In the genomic region with DNA sequence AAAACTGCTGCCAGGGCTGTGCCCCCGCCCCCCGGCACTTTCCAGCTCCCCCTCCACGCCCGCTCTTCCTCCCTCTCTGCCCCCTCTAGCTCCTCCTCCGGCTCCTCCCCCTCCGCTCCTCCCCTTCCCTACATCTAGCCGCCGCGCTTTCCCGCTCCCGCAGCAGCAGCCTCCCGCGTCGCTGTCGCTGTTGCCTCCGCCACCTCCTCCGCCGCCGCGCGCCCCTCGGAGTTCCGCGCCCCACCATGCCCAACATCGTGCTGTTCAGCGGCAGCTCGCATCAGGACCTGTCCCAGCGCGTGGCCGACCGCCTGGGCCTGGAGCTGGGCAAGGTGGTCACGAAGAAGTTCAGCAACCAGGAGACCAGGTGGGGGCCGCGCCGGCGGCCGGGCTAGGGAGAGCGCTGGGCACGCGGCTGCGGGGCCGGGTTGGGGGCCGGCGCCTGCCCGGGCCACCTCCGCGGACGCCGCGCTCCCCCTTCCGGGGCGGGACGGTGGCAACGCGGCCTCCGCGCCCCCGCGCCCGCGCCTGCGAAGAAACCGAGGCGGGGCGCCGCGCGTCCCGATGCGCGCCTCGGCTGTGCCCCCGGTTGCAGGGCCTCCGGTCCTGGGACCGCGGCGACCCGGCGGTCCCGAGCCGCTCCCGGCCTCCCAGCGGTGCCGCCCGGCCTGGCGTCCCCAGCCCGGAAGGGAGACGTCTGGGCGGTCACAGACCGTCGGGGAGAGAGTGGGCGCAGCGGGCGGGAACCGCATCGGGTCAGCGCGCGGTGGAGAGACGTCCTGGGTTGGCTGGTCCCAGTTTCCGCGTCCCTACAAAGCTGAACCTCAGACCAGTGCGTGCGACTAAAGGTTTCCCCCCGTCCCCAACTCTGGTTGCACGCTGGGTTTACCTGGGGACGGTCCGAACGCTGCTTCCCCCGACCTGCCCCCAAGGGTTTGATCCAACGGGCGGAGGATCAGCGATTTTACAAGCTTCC, we compare ENCODE assay signal across 1 cellular context.
TF ChIP-seq lines count a peak whose summit lies in the region.

Gene PRPS2 (plus strand): TSS at position 160 of the 976 bp plus-strand sequence. CDS start 86 bp downstream, at position 246.

TF ChIP-seq in K562, 482 proteins besides CTCF, POLR2A, EP300 and RAD21 (continued from another document):
- TF ChIP-seq, protein P1, sequence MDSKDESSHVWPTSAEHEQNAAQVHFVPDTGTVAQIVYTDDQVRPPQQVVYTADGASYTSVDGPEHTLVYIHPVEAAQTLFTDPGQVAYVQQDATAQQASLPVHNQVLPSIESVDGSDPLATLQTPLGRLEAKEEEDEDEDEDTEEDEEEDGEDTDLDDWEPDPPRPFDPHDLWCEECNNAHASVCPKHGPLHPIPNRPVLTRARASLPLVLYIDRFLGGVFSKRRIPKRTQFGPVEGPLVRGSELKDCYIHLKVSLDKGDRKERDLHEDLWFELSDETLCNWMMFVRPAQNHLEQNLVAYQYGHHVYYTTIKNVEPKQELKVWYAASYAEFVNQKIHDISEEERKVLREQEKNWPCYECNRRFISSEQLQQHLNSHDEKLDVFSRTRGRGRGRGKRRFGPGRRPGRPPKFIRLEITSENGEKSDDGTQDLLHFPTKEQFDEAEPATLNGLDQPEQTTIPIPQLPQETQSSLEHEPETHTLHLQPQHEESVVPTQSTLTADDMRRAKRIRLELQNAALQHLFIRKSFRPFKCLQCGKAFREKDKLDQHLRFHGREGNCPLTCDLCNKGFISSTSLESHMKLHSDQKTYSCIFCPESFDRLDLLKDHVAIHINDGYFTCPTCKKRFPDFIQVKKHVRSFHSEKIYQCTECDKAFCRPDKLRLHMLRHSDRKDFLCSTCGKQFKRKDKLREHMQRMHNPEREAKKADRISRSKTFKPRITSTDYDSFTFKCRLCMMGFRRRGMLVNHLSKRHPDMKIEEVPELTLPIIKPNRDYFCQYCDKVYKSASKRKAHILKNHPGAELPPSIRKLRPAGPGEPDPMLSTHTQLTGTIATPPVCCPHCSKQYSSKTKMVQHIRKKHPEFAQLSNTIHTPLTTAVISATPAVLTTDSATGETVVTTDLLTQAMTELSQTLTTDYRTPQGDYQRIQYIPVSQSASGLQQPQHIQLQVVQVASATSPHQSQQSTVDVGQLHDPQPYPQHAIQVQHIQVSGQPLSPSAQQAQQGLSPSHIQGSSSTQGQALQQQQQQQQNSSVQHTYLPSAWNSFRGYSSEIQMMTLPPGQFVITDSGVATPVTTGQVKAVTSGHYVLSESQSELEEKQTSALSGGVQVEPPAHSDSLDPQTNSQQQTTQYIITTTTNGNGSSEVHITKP (IDR thresholded peaks at IDR 0.05; ENCODE audit: partially characterized antibody): no peak
- TF ChIP-seq ATF1 (CRISPR knock-in tag; IDR thresholded peaks at IDR 0.05) (no peak), ATF1 (tag; IDR thresholded peaks at IDR 0.05) (no peak), ZNF830 (CRISPR knock-in tag; IDR thresholded peaks at IDR 0.05) (no peak), PTBP1 (IDR thresholded peaks at IDR 0.05; ENCODE audit: low read depth, low read length) (no peak), GMEB1 (CRISPR knock-in tag; IDR thresholded peaks at IDR 0.05) (no peak), MYC (IDR thresholded peaks at IDR 0.05; ENCODE audit: low read depth, low read length) (peak; percentile 20; the same call in 1 of the 2 replicates), MYC (CRISPR knock-in tag; IDR thresholded peaks at IDR 0.05; ENCODE audit: borderline replicate concordance, low read depth) (no peak), SMARCC2 (IDR thresholded peaks at IDR 0.05; ENCODE audit: low read depth) (no peak), ZNF699 (CRISPR knock-in tag; IDR thresholded peaks at IDR 0.05; ENCODE audit: insufficient replicate concordance) (no peak), FOXJ3 (CRISPR knock-in tag; IDR thresholded peaks at IDR 0.05) (no peak), RBBP5 (IDR thresholded peaks at IDR 0.05; ENCODE audit: borderline replicate concordance, insufficient read depth, low read length, poor library complexity, severe bottlenecking) (peak; percentile 77), RBM34 (IDR thresholded peaks at IDR 0.05; ENCODE audit: borderline replicate concordance, insufficient read depth, low read length) (no peak), RBM15 (IDR thresholded peaks at IDR 0.05; ENCODE audit: insufficient read depth, low read length) (no peak), HINFP (tag; conservative IDR thresholded peaks at IDR 0.05; ENCODE audit: low read depth) (no peak), EHMT2 (IDR thresholded peaks at IDR 0.05) (no peak), MCM2 (IDR thresholded peaks at IDR 0.05; ENCODE audit: low read depth) (no peak), PHTF2 (CRISPR knock-in tag; IDR thresholded peaks at IDR 0.05) (no peak), ZNF121 (CRISPR knock-in tag; conservative IDR thresholded peaks at IDR 0.05) (no peak), POLR2AphosphoS5 (IDR thresholded peaks at IDR 0.05; ENCODE audit: control insufficient read depth, insufficient read depth, low read depth, low read length) (peak; percentile 65), STAT5B (CRISPR knock-in tag; IDR thresholded peaks at IDR 0.05) (no peak), TFAP4 (CRISPR knock-in tag; IDR thresholded peaks at IDR 0.05; ENCODE audit: borderline replicate concordance) (peak; percentile 19; the same call in 1 of the 2 replicates), TAL1 (IDR thresholded peaks at IDR 0.05) (no peak), POLR2H (tag; IDR thresholded peaks at IDR 0.05; ENCODE audit: low read depth) (no peak), ZNF764 (CRISPR knock-in tag; IDR thresholded peaks at IDR 0.05; ENCODE audit: low read depth) (no peak)
- TF ChIP-seq, protein P2, sequence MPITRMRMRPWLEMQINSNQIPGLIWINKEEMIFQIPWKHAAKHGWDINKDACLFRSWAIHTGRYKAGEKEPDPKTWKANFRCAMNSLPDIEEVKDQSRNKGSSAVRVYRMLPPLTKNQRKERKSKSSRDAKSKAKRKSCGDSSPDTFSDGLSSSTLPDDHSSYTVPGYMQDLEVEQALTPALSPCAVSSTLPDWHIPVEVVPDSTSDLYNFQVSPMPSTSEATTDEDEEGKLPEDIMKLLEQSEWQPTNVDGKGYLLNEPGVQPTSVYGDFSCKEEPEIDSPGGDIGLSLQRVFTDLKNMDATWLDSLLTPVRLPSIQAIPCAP (CRISPR knock-in tag; IDR thresholded peaks at IDR 0.05; ENCODE audit: borderline replicate concordance): no peak
- TF ChIP-seq, protein P3, sequence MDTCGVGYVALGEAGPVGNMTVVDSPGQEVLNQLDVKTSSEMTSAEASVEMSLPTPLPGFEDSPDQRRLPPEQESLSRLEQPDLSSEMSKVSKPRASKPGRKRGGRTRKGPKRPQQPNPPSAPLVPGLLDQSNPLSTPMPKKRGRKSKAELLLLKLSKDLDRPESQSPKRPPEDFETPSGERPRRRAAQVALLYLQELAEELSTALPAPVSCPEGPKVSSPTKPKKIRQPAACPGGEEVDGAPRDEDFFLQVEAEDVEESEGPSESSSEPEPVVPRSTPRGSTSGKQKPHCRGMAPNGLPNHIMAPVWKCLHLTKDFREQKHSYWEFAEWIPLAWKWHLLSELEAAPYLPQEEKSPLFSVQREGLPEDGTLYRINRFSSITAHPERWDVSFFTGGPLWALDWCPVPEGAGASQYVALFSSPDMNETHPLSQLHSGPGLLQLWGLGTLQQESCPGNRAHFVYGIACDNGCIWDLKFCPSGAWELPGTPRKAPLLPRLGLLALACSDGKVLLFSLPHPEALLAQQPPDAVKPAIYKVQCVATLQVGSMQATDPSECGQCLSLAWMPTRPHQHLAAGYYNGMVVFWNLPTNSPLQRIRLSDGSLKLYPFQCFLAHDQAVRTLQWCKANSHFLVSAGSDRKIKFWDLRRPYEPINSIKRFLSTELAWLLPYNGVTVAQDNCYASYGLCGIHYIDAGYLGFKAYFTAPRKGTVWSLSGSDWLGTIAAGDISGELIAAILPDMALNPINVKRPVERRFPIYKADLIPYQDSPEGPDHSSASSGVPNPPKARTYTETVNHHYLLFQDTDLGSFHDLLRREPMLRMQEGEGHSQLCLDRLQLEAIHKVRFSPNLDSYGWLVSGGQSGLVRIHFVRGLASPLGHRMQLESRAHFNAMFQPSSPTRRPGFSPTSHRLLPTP (IDR thresholded peaks at IDR 0.05; ENCODE audit: borderline replicate concordance, extremely low read depth, insufficient read length): no peak
- TF ChIP-seq, protein P4, sequence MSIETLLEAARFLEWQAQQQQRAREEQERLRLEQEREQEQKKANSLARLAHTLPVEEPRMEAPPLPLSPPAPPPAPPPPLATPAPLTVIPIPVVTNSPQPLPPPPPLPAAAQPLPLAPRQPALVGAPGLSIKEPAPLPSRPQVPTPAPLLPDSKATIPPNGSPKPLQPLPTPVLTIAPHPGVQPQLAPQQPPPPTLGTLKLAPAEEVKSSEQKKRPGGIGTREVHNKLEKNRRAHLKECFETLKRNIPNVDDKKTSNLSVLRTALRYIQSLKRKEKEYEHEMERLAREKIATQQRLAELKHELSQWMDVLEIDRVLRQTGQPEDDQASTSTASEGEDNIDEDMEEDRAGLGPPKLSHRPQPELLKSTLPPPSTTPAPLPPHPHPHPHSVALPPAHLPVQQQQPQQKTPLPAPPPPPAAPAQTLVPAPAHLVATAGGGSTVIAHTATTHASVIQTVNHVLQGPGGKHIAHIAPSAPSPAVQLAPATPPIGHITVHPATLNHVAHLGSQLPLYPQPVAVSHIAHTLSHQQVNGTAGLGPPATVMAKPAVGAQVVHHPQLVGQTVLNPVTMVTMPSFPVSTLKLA (conservative IDR thresholded peaks at IDR 0.05): no peak
- TF ChIP-seq, protein P5, sequence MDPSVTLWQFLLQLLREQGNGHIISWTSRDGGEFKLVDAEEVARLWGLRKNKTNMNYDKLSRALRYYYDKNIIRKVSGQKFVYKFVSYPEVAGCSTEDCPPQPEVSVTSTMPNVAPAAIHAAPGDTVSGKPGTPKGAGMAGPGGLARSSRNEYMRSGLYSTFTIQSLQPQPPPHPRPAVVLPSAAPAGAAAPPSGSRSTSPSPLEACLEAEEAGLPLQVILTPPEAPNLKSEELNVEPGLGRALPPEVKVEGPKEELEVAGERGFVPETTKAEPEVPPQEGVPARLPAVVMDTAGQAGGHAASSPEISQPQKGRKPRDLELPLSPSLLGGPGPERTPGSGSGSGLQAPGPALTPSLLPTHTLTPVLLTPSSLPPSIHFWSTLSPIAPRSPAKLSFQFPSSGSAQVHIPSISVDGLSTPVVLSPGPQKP (CRISPR knock-in tag; IDR thresholded peaks at IDR 0.05): no peak
- TF ChIP-seq, protein P6, sequence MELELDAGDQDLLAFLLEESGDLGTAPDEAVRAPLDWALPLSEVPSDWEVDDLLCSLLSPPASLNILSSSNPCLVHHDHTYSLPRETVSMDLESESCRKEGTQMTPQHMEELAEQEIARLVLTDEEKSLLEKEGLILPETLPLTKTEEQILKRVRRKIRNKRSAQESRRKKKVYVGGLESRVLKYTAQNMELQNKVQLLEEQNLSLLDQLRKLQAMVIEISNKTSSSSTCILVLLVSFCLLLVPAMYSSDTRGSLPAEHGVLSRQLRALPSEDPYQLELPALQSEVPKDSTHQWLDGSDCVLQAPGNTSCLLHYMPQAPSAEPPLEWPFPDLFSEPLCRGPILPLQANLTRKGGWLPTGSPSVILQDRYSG (tag; conservative IDR thresholded peaks at IDR 0.05; ENCODE audit: low read depth): no peak
- TF ChIP-seq, protein P7, sequence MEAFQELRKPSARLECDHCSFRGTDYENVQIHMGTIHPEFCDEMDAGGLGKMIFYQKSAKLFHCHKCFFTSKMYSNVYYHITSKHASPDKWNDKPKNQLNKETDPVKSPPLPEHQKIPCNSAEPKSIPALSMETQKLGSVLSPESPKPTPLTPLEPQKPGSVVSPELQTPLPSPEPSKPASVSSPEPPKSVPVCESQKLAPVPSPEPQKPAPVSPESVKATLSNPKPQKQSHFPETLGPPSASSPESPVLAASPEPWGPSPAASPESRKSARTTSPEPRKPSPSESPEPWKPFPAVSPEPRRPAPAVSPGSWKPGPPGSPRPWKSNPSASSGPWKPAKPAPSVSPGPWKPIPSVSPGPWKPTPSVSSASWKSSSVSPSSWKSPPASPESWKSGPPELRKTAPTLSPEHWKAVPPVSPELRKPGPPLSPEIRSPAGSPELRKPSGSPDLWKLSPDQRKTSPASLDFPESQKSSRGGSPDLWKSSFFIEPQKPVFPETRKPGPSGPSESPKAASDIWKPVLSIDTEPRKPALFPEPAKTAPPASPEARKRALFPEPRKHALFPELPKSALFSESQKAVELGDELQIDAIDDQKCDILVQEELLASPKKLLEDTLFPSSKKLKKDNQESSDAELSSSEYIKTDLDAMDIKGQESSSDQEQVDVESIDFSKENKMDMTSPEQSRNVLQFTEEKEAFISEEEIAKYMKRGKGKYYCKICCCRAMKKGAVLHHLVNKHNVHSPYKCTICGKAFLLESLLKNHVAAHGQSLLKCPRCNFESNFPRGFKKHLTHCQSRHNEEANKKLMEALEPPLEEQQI (IDR thresholded peaks at IDR 0.05): no peak
